ENCODE assay signal across 1 cellular context in the genomic region with DNA sequence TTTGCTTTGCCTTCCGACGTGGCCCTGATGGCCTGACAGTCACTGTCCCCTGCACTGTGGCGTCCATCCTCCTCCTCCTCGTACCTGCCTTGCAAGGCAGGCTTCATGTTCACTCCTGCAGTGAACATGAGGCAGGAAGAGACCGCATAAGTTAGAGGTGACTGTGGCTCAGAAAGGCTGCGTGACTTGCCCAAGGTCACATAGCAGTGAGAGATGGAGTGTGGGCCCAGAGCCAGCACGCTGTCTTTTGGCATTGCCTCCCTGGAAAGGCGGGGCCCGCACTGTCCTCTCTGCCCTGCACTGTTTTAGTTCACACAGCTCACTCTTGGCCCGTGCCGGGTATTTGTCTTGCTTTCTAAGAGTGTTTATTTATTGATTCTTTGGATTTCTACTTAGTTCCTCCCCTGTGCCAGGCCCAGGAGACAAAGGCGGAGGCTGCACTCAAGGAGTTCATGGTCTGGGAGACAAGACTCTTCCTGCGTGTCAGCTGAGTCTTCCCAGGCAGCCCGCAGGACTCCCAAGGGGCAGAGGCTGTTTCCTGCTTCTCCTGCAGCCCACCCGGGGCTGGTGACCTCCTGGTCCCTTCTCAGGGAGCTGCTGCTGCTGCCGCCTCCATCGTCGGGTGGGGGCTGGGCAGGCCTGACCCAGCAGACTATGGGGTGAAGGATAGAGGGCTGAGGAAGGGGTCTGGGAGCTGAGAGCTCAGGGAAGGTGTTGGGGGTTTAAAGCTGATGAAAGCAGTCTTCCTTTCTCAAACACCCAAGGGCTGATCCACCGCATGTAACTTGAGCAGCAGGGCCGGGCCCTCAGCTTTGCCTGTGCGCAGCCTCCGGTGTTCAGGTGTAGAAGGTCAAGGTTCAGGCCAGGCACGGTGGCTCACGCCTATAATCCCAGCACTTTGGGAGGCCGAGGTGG.
TF ChIP-seq lines count a peak whose summit lies in the region.

No MANE protein-coding gene starts in this region.

TF ChIP-seq in HepG2, 621 proteins besides CTCF, POLR2A, EP300 and RAD21 (continued from another document):
- TF ChIP-seq, protein P1, sequence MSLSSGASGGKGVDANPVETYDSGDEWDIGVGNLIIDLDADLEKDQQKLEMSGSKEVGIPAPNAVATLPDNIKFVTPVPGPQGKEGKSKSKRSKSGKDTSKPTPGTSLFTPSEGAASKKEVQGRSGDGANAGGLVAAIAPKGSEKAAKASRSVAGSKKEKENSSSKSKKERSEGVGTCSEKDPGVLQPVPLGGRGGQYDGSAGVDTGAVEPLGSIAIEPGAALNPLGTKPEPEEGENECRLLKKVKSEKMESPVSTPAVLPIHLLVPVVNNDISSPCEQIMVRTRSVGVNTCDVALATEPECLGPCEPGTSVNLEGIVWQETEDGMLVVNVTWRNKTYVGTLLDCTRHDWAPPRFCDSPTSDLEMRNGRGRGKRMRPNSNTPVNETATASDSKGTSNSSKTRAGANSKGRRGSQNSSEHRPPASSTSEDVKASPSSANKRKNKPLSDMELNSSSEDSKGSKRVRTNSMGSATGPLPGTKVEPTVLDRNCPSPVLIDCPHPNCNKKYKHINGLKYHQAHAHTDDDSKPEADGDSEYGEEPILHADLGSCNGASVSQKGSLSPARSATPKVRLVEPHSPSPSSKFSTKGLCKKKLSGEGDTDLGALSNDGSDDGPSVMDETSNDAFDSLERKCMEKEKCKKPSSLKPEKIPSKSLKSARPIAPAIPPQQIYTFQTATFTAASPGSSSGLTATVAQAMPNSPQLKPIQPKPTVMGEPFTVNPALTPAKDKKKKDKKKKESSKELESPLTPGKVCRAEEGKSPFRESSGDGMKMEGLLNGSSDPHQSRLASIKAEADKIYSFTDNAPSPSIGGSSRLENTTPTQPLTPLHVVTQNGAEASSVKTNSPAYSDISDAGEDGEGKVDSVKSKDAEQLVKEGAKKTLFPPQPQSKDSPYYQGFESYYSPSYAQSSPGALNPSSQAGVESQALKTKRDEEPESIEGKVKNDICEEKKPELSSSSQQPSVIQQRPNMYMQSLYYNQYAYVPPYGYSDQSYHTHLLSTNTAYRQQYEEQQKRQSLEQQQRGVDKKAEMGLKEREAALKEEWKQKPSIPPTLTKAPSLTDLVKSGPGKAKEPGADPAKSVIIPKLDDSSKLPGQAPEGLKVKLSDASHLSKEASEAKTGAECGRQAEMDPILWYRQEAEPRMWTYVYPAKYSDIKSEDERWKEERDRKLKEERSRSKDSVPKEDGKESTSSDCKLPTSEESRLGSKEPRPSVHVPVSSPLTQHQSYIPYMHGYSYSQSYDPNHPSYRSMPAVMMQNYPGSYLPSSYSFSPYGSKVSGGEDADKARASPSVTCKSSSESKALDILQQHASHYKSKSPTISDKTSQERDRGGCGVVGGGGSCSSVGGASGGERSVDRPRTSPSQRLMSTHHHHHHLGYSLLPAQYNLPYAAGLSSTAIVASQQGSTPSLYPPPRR (CRISPR knock-in tag; IDR thresholded peaks at IDR 0.05; ENCODE audit: borderline replicate concordance) = peak; percentile 77
- TF ChIP-seq MZF1 (CRISPR knock-in tag; IDR thresholded peaks at IDR 0.05; ENCODE audit: borderline replicate concordance) = 0 out of 2 replicates have a peak, but pooled peaks have one; percentile 68
- TF ChIP-seq, protein P2, sequence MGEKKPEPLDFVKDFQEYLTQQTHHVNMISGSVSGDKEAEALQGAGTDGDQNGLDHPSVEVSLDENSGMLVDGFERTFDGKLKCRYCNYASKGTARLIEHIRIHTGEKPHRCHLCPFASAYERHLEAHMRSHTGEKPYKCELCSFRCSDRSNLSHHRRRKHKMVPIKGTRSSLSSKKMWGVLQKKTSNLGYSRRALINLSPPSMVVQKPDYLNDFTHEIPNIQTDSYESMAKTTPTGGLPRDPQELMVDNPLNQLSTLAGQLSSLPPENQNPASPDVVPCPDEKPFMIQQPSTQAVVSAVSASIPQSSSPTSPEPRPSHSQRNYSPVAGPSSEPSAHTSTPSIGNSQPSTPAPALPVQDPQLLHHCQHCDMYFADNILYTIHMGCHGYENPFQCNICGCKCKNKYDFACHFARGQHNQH (CRISPR knock-in tag; IDR thresholded peaks at IDR 0.05) = peak; percentile 12
- no peak for TF ChIP-seq ZSCAN22 (CRISPR knock-in tag; IDR thresholded peaks at IDR 0.05)
- TF ChIP-seq, protein P3, sequence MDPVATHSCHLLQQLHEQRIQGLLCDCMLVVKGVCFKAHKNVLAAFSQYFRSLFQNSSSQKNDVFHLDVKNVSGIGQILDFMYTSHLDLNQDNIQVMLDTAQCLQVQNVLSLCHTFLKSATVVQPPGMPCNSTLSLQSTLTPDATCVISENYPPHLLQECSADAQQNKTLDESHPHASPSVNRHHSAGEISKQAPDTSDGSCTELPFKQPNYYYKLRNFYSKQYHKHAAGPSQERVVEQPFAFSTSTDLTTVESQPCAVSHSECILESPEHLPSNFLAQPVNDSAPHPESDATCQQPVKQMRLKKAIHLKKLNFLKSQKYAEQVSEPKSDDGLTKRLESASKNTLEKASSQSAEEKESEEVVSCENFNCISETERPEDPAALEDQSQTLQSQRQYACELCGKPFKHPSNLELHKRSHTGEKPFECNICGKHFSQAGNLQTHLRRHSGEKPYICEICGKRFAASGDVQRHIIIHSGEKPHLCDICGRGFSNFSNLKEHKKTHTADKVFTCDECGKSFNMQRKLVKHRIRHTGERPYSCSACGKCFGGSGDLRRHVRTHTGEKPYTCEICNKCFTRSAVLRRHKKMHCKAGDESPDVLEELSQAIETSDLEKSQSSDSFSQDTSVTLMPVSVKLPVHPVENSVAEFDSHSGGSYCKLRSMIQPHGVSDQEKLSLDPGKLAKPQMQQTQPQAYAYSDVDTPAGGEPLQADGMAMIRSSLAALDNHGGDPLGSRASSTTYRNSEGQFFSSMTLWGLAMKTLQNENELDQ (CRISPR knock-in tag; IDR thresholded peaks at IDR 0.05; ENCODE audit: borderline replicate concordance) = no peak
- TF ChIP-seq BHLHE40 (IDR thresholded peaks at IDR 0.05; ENCODE audit: low read length) = peak; percentile 59
- no peak for TF ChIP-seq NR1H2 (CRISPR knock-in tag; IDR thresholded peaks at IDR 0.05; ENCODE audit: borderline replicate concordance, low read depth)
- TF ChIP-seq ARNTL (CRISPR knock-in tag; IDR thresholded peaks at IDR 0.05) = peak; percentile 75
- peak; percentile 63; the same call in 1 of the 2 replicates for TF ChIP-seq ZNF296 (CRISPR knock-in tag; conservative IDR thresholded peaks at IDR 0.05)
- TF ChIP-seq ZNF12 (CRISPR knock-in tag; IDR thresholded peaks at IDR 0.05) = peak; percentile 3; the same call in 1 of the 2 replicates
- TF ChIP-seq KMT2B (CRISPR knock-in tag; IDR thresholded peaks at IDR 0.05) = peak; percentile 28; the same call in 1 of the 2 replicates
- TF ChIP-seq NR2C2 (CRISPR knock-in tag; IDR thresholded peaks at IDR 0.05; ENCODE audit: borderline replicate concordance) = peak; percentile 90
- peak; percentile 70 for TF ChIP-seq RXRB (CRISPR knock-in tag; IDR thresholded peaks at IDR 0.05; ENCODE audit: borderline replicate concordance)
- peak; percentile 66 for TF ChIP-seq FOXA3 (CRISPR knock-in tag; IDR thresholded peaks at IDR 0.05)
- TF ChIP-seq ZNF839 (CRISPR knock-in tag; IDR thresholded peaks at IDR 0.05; ENCODE audit: borderline replicate concordance) = peak; percentile 85; the same call in 1 of the 2 replicates
- peak; percentile 30; the same call in 1 of the 2 replicates for TF ChIP-seq ZBTB20 (CRISPR knock-in tag; IDR thresholded peaks at IDR 0.05; ENCODE audit: borderline replicate concordance, low read depth)
- peak; percentile 66 for TF ChIP-seq SALL1 (CRISPR knock-in tag; IDR thresholded peaks at IDR 0.05)
- peak; percentile 59 for TF ChIP-seq RARA (CRISPR knock-in tag; IDR thresholded peaks at IDR 0.05)
- no peak for TF ChIP-seq ZNF772 (CRISPR knock-in tag; IDR thresholded peaks at IDR 0.05)
- peak; percentile 82 for TF ChIP-seq NRL (CRISPR knock-in tag; IDR thresholded peaks at IDR 0.05; ENCODE audit: borderline replicate concordance)
- peak; percentile 44; the same call in 1 of the 2 replicates for TF ChIP-seq HOXA5 (CRISPR knock-in tag; IDR thresholded peaks at IDR 0.05)
- no peak for TF ChIP-seq FOXP1 (IDR thresholded peaks at IDR 0.05)
- TF ChIP-seq FOXP1 (CRISPR knock-in tag; IDR thresholded peaks at IDR 0.05) = peak; percentile 82
- TF ChIP-seq SP140L (CRISPR knock-in tag; IDR thresholded peaks at IDR 0.05; ENCODE audit: borderline replicate concordance) = peak; percentile 19; the same call in 1 of the 2 replicates
- TF ChIP-seq ETV6 (CRISPR knock-in tag; conservative IDR thresholded peaks at IDR 0.05) = no peak
- TF ChIP-seq, protein P4, sequence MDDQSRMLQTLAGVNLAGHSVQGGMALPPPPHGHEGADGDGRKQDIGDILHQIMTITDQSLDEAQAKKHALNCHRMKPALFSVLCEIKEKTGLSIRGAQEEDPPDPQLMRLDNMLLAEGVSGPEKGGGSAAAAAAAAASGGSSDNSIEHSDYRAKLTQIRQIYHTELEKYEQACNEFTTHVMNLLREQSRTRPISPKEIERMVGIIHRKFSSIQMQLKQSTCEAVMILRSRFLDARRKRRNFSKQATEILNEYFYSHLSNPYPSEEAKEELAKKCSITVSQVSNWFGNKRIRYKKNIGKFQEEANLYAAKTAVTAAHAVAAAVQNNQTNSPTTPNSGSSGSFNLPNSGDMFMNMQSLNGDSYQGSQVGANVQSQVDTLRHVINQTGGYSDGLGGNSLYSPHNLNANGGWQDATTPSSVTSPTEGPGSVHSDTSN (CRISPR knock-in tag; IDR thresholded peaks at IDR 0.05; ENCODE audit: borderline replicate concordance) = no peak
- TF ChIP-seq, protein P5, sequence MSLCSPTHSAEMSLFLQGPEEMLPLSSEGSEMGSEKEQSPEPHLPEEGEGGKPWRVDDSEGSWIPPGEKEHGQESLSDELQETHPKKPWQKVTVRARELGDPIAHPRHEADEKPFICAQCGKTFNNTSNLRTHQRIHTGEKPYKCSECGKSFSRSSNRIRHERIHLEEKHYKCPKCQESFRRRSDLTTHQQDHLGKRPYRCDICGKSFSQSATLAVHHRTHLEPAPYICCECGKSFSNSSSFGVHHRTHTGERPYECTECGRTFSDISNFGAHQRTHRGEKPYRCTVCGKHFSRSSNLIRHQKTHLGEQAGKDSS (CRISPR knock-in tag; IDR thresholded peaks at IDR 0.05; ENCODE audit: borderline replicate concordance, low read depth) = peak; percentile 55; the same call in 1 of the 2 replicates
- TF ChIP-seq SOX6 (IDR thresholded peaks at IDR 0.05) = no peak
- peak; percentile 52 for TF ChIP-seq SOX6 (CRISPR knock-in tag; IDR thresholded peaks at IDR 0.05)
- TF ChIP-seq HOXA7 (CRISPR knock-in tag; IDR thresholded peaks at IDR 0.05) = no peak
